1 cellular context compared by ENCODE assay signal in genomic region chr19:18100710-18101109, GRCh38.
TF ChIP-seq lines count a peak whose summit lies in the region.

No MANE protein-coding gene starts in this region.

TF ChIP-seq in HepG2, 621 proteins besides CTCF, POLR2A, EP300 and RAD21 (continued from another document and continues in another):
- no peak for TF ChIP-seq ETS1 (CRISPR knock-in tag; IDR thresholded peaks at IDR 0.05)
- 0 out of 2 replicates have a peak, but pooled peaks have one; percentile 30 for TF ChIP-seq MIER3 (CRISPR knock-in tag; IDR thresholded peaks at IDR 0.05; ENCODE audit: borderline replicate concordance)
- TF ChIP-seq IKZF4 (CRISPR knock-in tag; IDR thresholded peaks at IDR 0.05; ENCODE audit: borderline replicate concordance, low read depth, not compliant biosample characterization): no peak
- no peak for TF ChIP-seq ZBED4 (CRISPR knock-in tag; IDR thresholded peaks at IDR 0.05; ENCODE audit: borderline replicate concordance)
- TF ChIP-seq HOXA9 (CRISPR knock-in tag; IDR thresholded peaks at IDR 0.05; ENCODE audit: borderline replicate concordance): no peak
- TF ChIP-seq HMGA1 (CRISPR knock-in tag; conservative IDR thresholded peaks at IDR 0.05): no peak
- TF ChIP-seq ZNF770 (CRISPR knock-in tag; IDR thresholded peaks at IDR 0.05): no peak
- peak; percentile 56; the same call in 1 of the 2 replicates for TF ChIP-seq ZMYM4 (CRISPR knock-in tag; IDR thresholded peaks at IDR 0.05)
- TF ChIP-seq SAP130 (CRISPR knock-in tag; IDR thresholded peaks at IDR 0.05; ENCODE audit: low read depth): peak; percentile 80
- TF ChIP-seq HNF1A (IDR thresholded peaks at IDR 0.05; ENCODE audit: low read depth): no peak
- no peak for TF ChIP-seq HNF1A (CRISPR knock-in tag; IDR thresholded peaks at IDR 0.05; ENCODE audit: borderline replicate concordance)
- TF ChIP-seq NFIB (CRISPR knock-in tag; IDR thresholded peaks at IDR 0.05; ENCODE audit: borderline replicate concordance): no peak
- peak; percentile 86 for TF ChIP-seq NFYB (CRISPR knock-in tag; IDR thresholded peaks at IDR 0.05)
- no peak for TF ChIP-seq KLF11 (CRISPR knock-in tag; IDR thresholded peaks at IDR 0.05)
- no peak for TF ChIP-seq NR3C1 (CRISPR knock-in tag; IDR thresholded peaks at IDR 0.05)
- TF ChIP-seq ARNT (IDR thresholded peaks at IDR 0.05): no peak
- no peak for TF ChIP-seq ZSCAN12 (CRISPR knock-in tag; IDR thresholded peaks at IDR 0.05)
- TF ChIP-seq ZNF839 (CRISPR knock-in tag; IDR thresholded peaks at IDR 0.05; ENCODE audit: borderline replicate concordance): no peak
- TF ChIP-seq ZFAT (CRISPR knock-in tag; conservative IDR thresholded peaks at IDR 0.05): no peak
- no peak for TF ChIP-seq PAF1 (CRISPR knock-in tag; IDR thresholded peaks at IDR 0.05)
- TF ChIP-seq ZNF607 (CRISPR knock-in tag; IDR thresholded peaks at IDR 0.05; ENCODE audit: borderline replicate concordance): no peak
- no peak for TF ChIP-seq SIN3A (IDR thresholded peaks at IDR 0.05; ENCODE audit: borderline replicate concordance, low read depth, low read length)
- no peak for TF ChIP-seq ZBTB14 (CRISPR knock-in tag; IDR thresholded peaks at IDR 0.05)
- TF ChIP-seq KIAA2018 (CRISPR knock-in tag; IDR thresholded peaks at IDR 0.05; ENCODE audit: borderline replicate concordance): no peak
- no peak for TF ChIP-seq MEIS1 (CRISPR knock-in tag; IDR thresholded peaks at IDR 0.05; ENCODE audit: borderline replicate concordance)
- TF ChIP-seq ZNF781 (CRISPR knock-in tag; IDR thresholded peaks at IDR 0.05; ENCODE audit: borderline replicate concordance, not compliant biosample characterization): no peak
- TF ChIP-seq MED13 (CRISPR knock-in tag; IDR thresholded peaks at IDR 0.05): no peak
- TF ChIP-seq MEF2D (CRISPR knock-in tag; IDR thresholded peaks at IDR 0.05): peak; percentile 44; the same call in 1 of the 2 replicates
- no peak for TF ChIP-seq ZNF382 (CRISPR knock-in tag; IDR thresholded peaks at IDR 0.05; ENCODE audit: borderline replicate concordance)
- TF ChIP-seq UBTF (CRISPR knock-in tag; IDR thresholded peaks at IDR 0.05): no peak
- TF ChIP-seq ZNF569 (CRISPR knock-in tag; IDR thresholded peaks at IDR 0.05; ENCODE audit: borderline replicate concordance): no peak
- no peak for TF ChIP-seq ZSCAN20 (CRISPR knock-in tag; IDR thresholded peaks at IDR 0.05; ENCODE audit: borderline replicate concordance)
- no peak for TF ChIP-seq DDIT3 (CRISPR knock-in tag; IDR thresholded peaks at IDR 0.05)
